13 cellular contexts compared by ENCODE assay signal in the genomic region with DNA sequence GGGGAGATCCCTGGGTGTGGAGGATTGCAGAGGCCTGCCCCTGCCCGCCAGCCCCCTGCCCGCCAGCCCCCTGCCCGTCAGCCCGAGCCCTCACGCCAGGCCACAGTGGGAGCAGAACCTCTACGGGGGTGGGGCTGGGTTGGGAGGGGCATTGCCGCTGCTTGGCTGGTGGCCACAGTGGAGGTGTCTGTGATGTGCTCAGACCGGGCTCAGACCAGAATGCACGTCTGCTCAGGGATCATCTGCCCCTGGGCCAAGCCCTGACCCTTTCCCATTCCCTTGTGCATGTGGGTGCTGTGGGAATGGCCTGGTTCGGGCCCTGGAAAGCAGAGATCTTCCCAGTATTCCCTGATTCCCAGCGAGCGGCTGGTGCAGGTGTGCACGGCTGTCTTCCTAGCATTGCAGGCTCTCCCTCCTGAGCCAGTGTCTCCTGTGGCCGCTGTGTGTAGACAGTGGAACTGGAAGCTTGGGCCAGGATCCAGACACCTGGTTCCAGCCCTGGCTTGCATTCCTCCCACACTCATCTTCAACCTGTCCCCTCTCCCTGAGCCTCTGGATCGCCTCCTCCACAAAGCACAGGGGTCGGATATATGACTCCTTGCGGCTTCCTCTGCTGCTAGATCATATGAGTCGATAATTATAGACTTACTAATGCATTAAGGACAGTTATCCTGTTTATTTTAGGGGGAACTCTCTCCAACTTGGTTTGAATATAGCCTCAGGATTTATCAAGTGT.
A peak's percentile ranks its signal among the peaks of the same experiment; 100 is the strongest.
DNase-seq lines count a peak whose midpoint lies in the region; ATAC-seq and TF ChIP-seq lines count a peak whose summit lies in the region.
"Had no signal": no experiment of that assay in that cellular context is flagged by ENCODE, and none has a peak within 500 bp of the region (broad histone marks: within the 10 kb centered on the region; RNA-seq: fewer than 3 reads in every experiment).

No MANE protein-coding gene starts in this region.

- WGBS in gastroesophageal sphincter (ENCODE audit: low coverage in 1 of 2), 2 donors = 22 to 60% methylated on average over 4 of the region's 18 CpGs

- peak; percentile 25 for DNase-seq in NCI-H2227 (lab: John Stamatoyannopoulos, UW; ENCODE audit: unreplicated experiment)
- DNase-seq in NCI-H2227 treated with DMSO at 0.1 percent for 48 hours (lab: John Stamatoyannopoulos, UW) = no peak
- DNase-seq in osteoblast (ENCODE audit: insufficient read length, low spot score, missing footprints) = peak; percentile 22
- DNase-seq in NCI-H2171 (lab: John Stamatoyannopoulos, UW) = no peak
- no peak for DNase-seq in cerebellum (ENCODE audit: low spot score)
- DNase-seq: DND-41, NCI-H1105 treated with DMSO at 0.1 percent for 48 hours had no signal

- H3K9me3 ChIP-seq in gastroesophageal sphincter (no peaks in the 10 kb centered on the region), osteoblast (ENCODE audit: low read depth, low read length) (no peaks in the 10 kb centered on the region)
- H3K9me3 ChIP-seq: A549 had no signal

- H3K27ac ChIP-seq in gastroesophageal sphincter = peak overlapping the region in 3 of 4 donors; percentile 75 to 83 (median 82)
- H3K27ac ChIP-seq in osteoblast (ENCODE audit: low read depth, low read length) = no peak overlapping the region
- H3K27ac ChIP-seq: A549, VCaP had no signal

- no peak for TF ChIP-seq POLR2A in gastroesophageal sphincter (IDR thresholded peaks at IDR 0.05)

- no peak overlapping the region for H2AFZ ChIP-seq in osteoblast (ENCODE audit: low read length)

- no peaks in the 10 kb centered on the region for H3K27me3 ChIP-seq in gastroesophageal sphincter
- H3K27me3 ChIP-seq in osteoblast (ENCODE audit: insufficient read depth, low read length) = no peaks in the 10 kb centered on the region

- H3K4me2 ChIP-seq in osteoblast (ENCODE audit: insufficient read depth, low read length) = no peak overlapping the region
- H3K4me2 ChIP-seq: A549 had no signal

- H3K36me3 ChIP-seq in gastroesophageal sphincter (no peaks in the 10 kb centered on the region), osteoblast (ENCODE audit: insufficient read depth, low read length) (no peaks in the 10 kb centered on the region)

- H3K4me1 ChIP-seq in gastroesophageal sphincter (peaks cover 3 to 84% (median 36%) of the 10 kb centered on the region in 3 donors), osteoblast (ENCODE audit: insufficient read depth, low read length) (peaks cover 16% of the 10 kb centered on the region)

- no peak overlapping the region for H3K4me3 ChIP-seq in gastroesophageal sphincter
- no peak overlapping the region for H3K4me3 ChIP-seq in osteoblast (ENCODE audit: insufficient read depth, low read length)
- H3K4me3 ChIP-seq: A549 had no signal

- no peak for TF ChIP-seq EP300 in gastroesophageal sphincter (IDR thresholded peaks at IDR 0.05)

- TF ChIP-seq CTCF in gastroesophageal sphincter (IDR thresholded peaks at IDR 0.05) (no peak), osteoblast (IDR thresholded peaks at IDR 0.05; ENCODE audit: extremely low read depth, low read depth, low read length) (no peak)

- no peaks in the 10 kb centered on the region for H4K20me1 ChIP-seq in osteoblast (ENCODE audit: insufficient read depth, low read length)

- ATAC-seq in SK-N-SH treated with all-trans-retinoic acid at 6 μM for 48 hours (peak; percentile 13; the same call in 1 of the 3 replicates), gastroesophageal sphincter (no peak), HG02763 (IDR thresholded peaks at IDR 0.05; ENCODE audit: unreplicated experiment) (no peak)
- ATAC-seq: A549; activated naive CD4-positive, alpha-beta T cell treated with anti-CD3 and anti-CD28 coated beads, Interleukin-2, amount 50 U/mL, for 72 hours had no signal

- H3K79me2 ChIP-seq in osteoblast (ENCODE audit: insufficient read depth, low read length) = no peaks in the 10 kb centered on the region

TF ChIP-seq in SK-N-SH treated with all-trans-retinoic acid at 6 μM for 48 hours, 23 proteins besides CTCF, POLR2A, EP300 and RAD21:
- TF ChIP-seq OSR1 (CRISPR knock-in tag; IDR thresholded peaks at IDR 0.05) (no peak), ZFP30 (CRISPR knock-in tag; IDR thresholded peaks at IDR 0.05) (no peak)

Comparison
In these comparisons a context has a peak if more than half of its experiments do, and no peak if none do; other contexts are left out.
1. DNase-seq: peak in NCI-H2227 (single experiment) and osteoblast (single experiment); none in NCI-H2227 treated with DMSO at 0.1 percent for 48 hours (single experiment), NCI-H2171 (single experiment) and cerebellum (single experiment).